ENCODE assay signal across 1 cellular context in genomic region chr11:5336331-5336730, GRCh38.
TF ChIP-seq lines count a peak whose summit lies in the region.

No MANE protein-coding gene starts in this region.

TF ChIP-seq in endothelial cell of umbilical vein, 7 proteins besides CTCF, POLR2A, EP300 and RAD21 (continued from another document):
- TF ChIP-seq EZH2 (IDR thresholded peaks at IDR 0.05; ENCODE audit: borderline replicate concordance, low read depth, low read length, severe bottlenecking) (no peak), MAX (IDR thresholded peaks at IDR 0.05; ENCODE audit: insufficient read depth, insufficient read length) (no peak)
